2 cellular contexts compared by ENCODE assay signal in the genomic region with DNA sequence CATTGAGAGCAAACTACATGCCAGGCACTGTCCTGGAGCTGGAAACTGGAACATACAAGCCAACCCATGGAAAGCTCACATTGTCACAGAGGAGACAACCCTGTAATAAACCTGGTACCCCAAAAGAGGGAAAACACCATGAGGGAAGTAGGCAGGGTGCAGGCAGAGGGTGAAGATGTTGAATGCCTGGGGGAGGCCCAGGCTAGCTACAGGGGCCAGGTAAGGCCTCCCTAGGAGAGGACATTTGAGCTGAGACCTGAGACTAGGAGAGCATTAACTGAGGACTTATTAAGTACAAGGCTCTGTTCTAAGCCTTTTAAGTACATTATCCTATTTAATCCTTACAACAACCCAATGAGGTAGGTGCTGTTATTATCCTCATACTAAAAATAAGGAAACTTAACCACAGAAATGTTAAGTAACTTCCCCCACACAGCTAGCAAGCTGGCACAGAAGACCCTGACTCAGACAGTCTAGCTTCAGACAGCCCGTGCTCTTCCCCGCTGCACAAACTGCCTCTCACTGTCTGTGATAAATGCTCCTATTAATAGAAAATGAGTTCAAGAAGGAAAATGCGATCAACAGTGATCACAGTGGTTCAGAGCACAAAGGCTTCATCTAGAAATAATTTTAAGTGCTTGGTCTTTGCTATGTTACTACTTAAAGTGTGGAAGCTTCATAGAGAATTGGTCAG.
TF ChIP-seq lines count a peak whose summit lies in the region.

No MANE protein-coding gene starts in this region.

TF ChIP-seq in GM23338, 12 proteins besides CTCF, POLR2A, EP300 and RAD21 (continues in another document):
- TF ChIP-seq STAT1 (IDR thresholded peaks at IDR 0.05; ENCODE audit: unreplicated experiment) = no peak
- TF ChIP-seq NANOG (IDR thresholded peaks at IDR 0.05; ENCODE audit: borderline replicate concordance) = no peak
- TF ChIP-seq, protein P1, sequence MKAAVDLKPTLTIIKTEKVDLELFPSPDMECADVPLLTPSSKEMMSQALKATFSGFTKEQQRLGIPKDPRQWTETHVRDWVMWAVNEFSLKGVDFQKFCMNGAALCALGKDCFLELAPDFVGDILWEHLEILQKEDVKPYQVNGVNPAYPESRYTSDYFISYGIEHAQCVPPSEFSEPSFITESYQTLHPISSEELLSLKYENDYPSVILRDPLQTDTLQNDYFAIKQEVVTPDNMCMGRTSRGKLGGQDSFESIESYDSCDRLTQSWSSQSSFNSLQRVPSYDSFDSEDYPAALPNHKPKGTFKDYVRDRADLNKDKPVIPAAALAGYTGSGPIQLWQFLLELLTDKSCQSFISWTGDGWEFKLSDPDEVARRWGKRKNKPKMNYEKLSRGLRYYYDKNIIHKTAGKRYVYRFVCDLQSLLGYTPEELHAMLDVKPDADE (IDR thresholded peaks at IDR 0.05) = no peak
- TF ChIP-seq ZNF331 (CRISPR knock-in tag; IDR thresholded peaks at IDR 0.05; ENCODE audit: low read depth) = no peak
- TF ChIP-seq, protein P2, sequence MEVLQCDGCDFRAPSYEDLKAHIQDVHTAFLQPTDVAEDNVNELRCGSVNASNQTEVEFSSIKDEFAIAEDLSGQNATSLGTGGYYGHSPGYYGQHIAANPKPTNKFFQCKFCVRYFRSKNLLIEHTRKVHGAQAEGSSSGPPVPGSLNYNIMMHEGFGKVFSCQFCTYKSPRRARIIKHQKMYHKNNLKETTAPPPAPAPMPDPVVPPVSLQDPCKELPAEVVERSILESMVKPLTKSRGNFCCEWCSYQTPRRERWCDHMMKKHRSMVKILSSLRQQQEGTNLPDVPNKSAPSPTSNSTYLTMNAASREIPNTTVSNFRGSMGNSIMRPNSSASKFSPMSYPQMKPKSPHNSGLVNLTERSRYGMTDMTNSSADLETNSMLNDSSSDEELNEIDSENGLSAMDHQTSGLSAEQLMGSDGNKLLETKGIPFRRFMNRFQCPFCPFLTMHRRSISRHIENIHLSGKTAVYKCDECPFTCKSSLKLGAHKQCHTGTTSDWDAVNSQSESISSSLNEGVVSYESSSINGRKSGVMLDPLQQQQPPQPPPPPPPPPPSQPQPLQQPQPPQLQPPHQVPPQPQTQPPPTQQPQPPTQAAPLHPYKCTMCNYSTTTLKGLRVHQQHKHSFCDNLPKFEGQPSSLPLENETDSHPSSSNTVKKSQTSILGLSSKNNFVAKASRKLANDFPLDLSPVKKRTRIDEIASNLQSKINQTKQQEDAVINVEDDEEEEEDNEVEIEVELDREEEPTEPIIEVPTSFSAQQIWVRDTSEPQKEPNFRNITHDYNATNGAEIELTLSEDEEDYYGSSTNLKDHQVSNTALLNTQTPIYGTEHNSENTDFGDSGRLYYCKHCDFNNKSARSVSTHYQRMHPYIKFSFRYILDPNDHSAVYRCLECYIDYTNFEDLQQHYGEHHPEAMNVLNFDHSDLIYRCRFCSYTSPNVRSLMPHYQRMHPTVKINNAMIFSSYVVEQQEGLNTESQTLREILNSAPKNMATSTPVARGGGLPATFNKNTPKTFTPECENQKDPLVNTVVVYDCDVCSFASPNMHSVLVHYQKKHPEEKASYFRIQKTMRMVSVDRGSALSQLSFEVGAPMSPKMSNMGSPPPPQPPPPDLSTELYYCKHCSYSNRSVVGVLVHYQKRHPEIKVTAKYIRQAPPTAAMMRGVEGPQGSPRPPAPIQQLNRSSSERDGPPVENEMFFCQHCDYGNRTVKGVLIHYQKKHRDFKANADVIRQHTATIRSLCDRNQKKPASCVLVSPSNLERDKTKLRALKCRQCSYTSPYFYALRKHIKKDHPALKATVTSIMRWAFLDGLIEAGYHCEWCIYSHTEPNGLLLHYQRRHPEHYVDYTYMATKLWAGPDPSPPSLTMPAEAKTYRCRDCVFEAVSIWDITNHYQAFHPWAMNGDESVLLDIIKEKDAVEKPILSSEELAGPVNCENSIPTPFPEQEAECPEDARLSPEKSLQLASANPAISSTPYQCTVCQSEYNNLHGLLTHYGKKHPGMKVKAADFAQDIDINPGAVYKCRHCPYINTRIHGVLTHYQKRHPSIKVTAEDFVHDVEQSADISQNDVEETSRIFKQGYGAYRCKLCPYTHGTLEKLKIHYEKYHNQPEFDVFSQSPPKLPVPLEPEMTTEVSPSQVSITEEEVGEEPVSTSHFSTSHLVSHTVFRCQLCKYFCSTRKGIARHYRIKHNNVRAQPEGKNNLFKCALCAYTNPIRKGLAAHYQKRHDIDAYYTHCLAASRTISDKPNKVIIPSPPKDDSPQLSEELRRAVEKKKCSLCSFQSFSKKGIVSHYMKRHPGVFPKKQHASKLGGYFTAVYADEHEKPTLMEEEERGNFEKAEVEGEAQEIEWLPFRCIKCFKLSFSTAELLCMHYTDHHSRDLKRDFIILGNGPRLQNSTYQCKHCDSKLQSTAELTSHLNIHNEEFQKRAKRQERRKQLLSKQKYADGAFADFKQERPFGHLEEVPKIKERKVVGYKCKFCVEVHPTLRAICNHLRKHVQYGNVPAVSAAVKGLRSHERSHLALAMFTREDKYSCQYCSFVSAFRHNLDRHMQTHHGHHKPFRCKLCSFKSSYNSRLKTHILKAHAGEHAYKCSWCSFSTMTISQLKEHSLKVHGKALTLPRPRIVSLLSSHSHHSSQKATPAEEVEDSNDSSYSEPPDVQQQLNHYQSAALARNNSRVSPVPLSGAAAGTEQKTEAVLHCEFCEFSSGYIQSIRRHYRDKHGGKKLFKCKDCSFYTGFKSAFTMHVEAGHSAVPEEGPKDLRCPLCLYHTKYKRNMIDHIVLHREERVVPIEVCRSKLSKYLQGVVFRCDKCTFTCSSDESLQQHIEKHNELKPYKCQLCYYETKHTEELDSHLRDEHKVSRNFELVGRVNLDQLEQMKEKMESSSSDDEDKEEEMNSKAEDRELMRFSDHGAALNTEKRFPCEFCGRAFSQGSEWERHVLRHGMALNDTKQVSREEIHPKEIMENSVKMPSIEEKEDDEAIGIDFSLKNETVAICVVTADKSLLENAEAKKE (CRISPR knock-in tag; IDR thresholded peaks at IDR 0.05) = no peak
- TF ChIP-seq POLR2AphosphoS5 (IDR thresholded peaks at IDR 0.05; ENCODE audit: low read depth) = no peak
- no peak for TF ChIP-seq ZNF114 (CRISPR knock-in tag; IDR thresholded peaks at IDR 0.05)
- TF ChIP-seq CREB1 (CRISPR knock-in tag; IDR thresholded peaks at IDR 0.05; ENCODE audit: low read depth) = no peak
- no peak for TF ChIP-seq JUNB (IDR thresholded peaks at IDR 0.05; ENCODE audit: unreplicated experiment)
- TF ChIP-seq EZH2 (IDR thresholded peaks at IDR 0.05; ENCODE audit: low read depth, unreplicated experiment) = no peak

TF ChIP-seq in SK-N-SH, 30 proteins besides CTCF, POLR2A, EP300 and RAD21 (continues in another document):
- no peak for TF ChIP-seq GABPA (IDR thresholded peaks at IDR 0.05; ENCODE audit: low read depth)
- TF ChIP-seq FOXJ3 (CRISPR knock-in tag; IDR thresholded peaks at IDR 0.05) = no peak
- peak; percentile 95 for TF ChIP-seq MEF2A (IDR thresholded peaks at IDR 0.05; ENCODE audit: borderline replicate concordance, low read depth)
- TF ChIP-seq MXI1 (IDR thresholded peaks at IDR 0.05; ENCODE audit: low read depth, low read length) = no peak
- TF ChIP-seq, protein P3, sequence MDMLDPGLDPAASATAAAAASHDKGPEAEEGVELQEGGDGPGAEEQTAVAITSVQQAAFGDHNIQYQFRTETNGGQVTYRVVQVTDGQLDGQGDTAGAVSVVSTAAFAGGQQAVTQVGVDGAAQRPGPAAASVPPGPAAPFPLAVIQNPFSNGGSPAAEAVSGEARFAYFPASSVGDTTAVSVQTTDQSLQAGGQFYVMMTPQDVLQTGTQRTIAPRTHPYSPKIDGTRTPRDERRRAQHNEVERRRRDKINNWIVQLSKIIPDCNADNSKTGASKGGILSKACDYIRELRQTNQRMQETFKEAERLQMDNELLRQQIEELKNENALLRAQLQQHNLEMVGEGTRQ (IDR thresholded peaks at IDR 0.05; ENCODE audit: borderline replicate concordance, low read depth, low read length) = no peak
- TF ChIP-seq, protein P4, sequence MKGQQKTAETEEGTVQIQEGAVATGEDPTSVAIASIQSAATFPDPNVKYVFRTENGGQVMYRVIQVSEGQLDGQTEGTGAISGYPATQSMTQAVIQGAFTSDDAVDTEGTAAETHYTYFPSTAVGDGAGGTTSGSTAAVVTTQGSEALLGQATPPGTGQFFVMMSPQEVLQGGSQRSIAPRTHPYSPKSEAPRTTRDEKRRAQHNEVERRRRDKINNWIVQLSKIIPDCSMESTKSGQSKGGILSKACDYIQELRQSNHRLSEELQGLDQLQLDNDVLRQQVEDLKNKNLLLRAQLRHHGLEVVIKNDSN (IDR thresholded peaks at IDR 0.05; ENCODE audit: borderline replicate concordance, low read depth) = no peak
- peak; percentile 61 for TF ChIP-seq FOSL2 (IDR thresholded peaks at IDR 0.05; ENCODE audit: borderline replicate concordance, low read depth)
- no peak for TF ChIP-seq SIN3A (IDR thresholded peaks at IDR 0.05; ENCODE audit: borderline replicate concordance, low read depth, low read length)
- no peak for TF ChIP-seq TAF1 (IDR thresholded peaks at IDR 0.05; ENCODE audit: borderline replicate concordance, low read depth, low read length)
- no peak for TF ChIP-seq GATA2 (CRISPR knock-in tag; IDR thresholded peaks at IDR 0.05)
- TF ChIP-seq, protein P5, sequence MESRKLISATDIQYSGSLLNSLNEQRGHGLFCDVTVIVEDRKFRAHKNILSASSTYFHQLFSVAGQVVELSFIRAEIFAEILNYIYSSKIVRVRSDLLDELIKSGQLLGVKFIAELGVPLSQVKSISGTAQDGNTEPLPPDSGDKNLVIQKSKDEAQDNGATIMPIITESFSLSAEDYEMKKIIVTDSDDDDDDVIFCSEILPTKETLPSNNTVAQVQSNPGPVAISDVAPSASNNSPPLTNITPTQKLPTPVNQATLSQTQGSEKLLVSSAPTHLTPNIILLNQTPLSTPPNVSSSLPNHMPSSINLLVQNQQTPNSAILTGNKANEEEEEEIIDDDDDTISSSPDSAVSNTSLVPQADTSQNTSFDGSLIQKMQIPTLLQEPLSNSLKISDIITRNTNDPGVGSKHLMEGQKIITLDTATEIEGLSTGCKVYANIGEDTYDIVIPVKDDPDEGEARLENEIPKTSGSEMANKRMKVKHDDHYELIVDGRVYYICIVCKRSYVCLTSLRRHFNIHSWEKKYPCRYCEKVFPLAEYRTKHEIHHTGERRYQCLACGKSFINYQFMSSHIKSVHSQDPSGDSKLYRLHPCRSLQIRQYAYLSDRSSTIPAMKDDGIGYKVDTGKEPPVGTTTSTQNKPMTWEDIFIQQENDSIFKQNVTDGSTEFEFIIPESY (IDR thresholded peaks at IDR 0.05; ENCODE audit: borderline replicate concordance, low read depth) = peak; percentile 52; the same call in 1 of the 2 replicates
- peak; percentile 87 for TF ChIP-seq NFIC (IDR thresholded peaks at IDR 0.05; ENCODE audit: borderline replicate concordance)
- peak; percentile 54; the same call in 1 of the 2 replicates for TF ChIP-seq RXRA (IDR thresholded peaks at IDR 0.05; ENCODE audit: borderline replicate concordance, low read depth)
- TF ChIP-seq YY1 (IDR thresholded peaks at IDR 0.05; ENCODE audit: low read depth) = no peak
- no peak for TF ChIP-seq SMC3 (IDR thresholded peaks at IDR 0.05; ENCODE audit: low read depth, low read length)
- TF ChIP-seq CHD2 (IDR thresholded peaks at IDR 0.05; ENCODE audit: low read length, partially characterized antibody) = no peak
- TF ChIP-seq EZH2phosphoT487 (IDR thresholded peaks at IDR 0.05; ENCODE audit: borderline replicate concordance, low read depth) = no peak
- TF ChIP-seq, protein P6, sequence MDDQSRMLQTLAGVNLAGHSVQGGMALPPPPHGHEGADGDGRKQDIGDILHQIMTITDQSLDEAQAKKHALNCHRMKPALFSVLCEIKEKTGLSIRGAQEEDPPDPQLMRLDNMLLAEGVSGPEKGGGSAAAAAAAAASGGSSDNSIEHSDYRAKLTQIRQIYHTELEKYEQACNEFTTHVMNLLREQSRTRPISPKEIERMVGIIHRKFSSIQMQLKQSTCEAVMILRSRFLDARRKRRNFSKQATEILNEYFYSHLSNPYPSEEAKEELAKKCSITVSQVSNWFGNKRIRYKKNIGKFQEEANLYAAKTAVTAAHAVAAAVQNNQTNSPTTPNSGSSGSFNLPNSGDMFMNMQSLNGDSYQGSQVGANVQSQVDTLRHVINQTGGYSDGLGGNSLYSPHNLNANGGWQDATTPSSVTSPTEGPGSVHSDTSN (IDR thresholded peaks at IDR 0.05) = peak; percentile 93
- peak; percentile 49; the same call in 1 of the 2 replicates for TF ChIP-seq POLR2AphosphoS5 (IDR thresholded peaks at IDR 0.05; ENCODE audit: low read depth, low read length)
- TF ChIP-seq RCOR1 (IDR thresholded peaks at IDR 0.05; ENCODE audit: low read length) = no peak
- TF ChIP-seq, protein P7, sequence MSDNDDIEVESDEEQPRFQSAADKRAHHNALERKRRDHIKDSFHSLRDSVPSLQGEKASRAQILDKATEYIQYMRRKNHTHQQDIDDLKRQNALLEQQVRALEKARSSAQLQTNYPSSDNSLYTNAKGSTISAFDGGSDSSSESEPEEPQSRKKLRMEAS (IDR thresholded peaks at IDR 0.05; ENCODE audit: low read depth) = no peak
- 0 out of 2 replicates have a peak, but pooled peaks have one; percentile 32 for TF ChIP-seq TEAD4 (IDR thresholded peaks at IDR 0.05; ENCODE audit: borderline replicate concordance, insufficient read depth)
- TF ChIP-seq TCF12 (IDR thresholded peaks at IDR 0.05) = peak; percentile 80
- no peak for TF ChIP-seq RFX5 (IDR thresholded peaks at IDR 0.05; ENCODE audit: low read length)
- TF ChIP-seq, protein P8, sequence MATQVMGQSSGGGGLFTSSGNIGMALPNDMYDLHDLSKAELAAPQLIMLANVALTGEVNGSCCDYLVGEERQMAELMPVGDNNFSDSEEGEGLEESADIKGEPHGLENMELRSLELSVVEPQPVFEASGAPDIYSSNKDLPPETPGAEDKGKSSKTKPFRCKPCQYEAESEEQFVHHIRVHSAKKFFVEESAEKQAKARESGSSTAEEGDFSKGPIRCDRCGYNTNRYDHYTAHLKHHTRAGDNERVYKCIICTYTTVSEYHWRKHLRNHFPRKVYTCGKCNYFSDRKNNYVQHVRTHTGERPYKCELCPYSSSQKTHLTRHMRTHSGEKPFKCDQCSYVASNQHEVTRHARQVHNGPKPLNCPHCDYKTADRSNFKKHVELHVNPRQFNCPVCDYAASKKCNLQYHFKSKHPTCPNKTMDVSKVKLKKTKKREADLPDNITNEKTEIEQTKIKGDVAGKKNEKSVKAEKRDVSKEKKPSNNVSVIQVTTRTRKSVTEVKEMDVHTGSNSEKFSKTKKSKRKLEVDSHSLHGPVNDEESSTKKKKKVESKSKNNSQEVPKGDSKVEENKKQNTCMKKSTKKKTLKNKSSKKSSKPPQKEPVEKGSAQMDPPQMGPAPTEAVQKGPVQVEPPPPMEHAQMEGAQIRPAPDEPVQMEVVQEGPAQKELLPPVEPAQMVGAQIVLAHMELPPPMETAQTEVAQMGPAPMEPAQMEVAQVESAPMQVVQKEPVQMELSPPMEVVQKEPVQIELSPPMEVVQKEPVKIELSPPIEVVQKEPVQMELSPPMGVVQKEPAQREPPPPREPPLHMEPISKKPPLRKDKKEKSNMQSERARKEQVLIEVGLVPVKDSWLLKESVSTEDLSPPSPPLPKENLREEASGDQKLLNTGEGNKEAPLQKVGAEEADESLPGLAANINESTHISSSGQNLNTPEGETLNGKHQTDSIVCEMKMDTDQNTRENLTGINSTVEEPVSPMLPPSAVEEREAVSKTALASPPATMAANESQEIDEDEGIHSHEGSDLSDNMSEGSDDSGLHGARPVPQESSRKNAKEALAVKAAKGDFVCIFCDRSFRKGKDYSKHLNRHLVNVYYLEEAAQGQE (IDR thresholded peaks at IDR 0.05; ENCODE audit: low read depth, low read length) = no peak
- peak; percentile 78 for TF ChIP-seq JUND (IDR thresholded peaks at IDR 0.05)
- TF ChIP-seq FOXM1 (IDR thresholded peaks at IDR 0.05; ENCODE audit: low read depth) = 0 out of 2 replicates have a peak, but pooled peaks have one; percentile 55
- no peak for TF ChIP-seq NRF1 (IDR thresholded peaks at IDR 0.05; ENCODE audit: low read depth, low read length)
- TF ChIP-seq ELF1 (IDR thresholded peaks at IDR 0.05) = no peak
